Comparison of ENCODE assay signal across 8 cellular contexts in the genomic region with DNA sequence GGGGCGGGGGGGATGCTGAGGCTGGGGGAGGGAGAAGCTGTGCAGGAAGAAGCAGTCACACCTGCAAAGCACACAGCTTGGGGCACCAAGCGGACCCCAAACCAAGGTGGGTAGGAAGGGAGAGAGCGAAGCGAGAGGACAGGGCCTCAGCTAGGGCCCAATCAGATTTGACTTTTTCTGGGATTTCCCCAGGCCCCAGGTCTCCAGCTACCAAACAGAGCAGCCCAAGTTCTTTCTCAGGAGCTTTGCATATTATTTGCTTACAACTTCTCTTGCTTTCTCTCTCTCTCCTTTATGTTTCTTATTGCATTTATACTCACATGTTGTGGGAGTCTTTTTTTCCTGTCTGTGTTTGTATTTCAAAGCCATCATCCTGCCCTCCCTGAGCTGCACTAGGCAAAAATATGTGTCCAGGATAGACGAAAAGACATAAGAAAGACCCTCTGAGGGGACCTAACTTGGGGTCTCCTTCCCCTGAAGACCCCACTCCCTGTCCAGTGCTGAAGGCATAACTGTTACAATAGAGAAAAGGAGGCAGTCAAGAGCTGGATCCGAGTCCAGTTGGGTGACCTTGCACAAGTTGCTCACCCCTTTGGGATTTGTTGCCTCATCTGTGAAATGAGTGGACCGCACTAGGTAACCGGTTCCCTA. TPM values are rescaled to one million over a fixed set of nuclear protein-coding genes. Genes with fewer than 3 reads are reported as not detected.
DNase-seq lines count a peak whose midpoint lies in the region; ATAC-seq and TF ChIP-seq lines count a peak whose summit lies in the region.
"Had no signal": no experiment of that assay in that cellular context is flagged by ENCODE, and none has a peak within 500 bp of the region (broad histone marks: within the 10 kb centered on the region; RNA-seq: fewer than 3 reads in every experiment).

No MANE protein-coding gene starts in this region.

- DNase-seq in naive thymus-derived CD4-positive, alpha-beta T cell = no peak
- DNase-seq in HEK293T (ENCODE audit: extremely low spot score) (no peak), NCI-H128 (lab: John Stamatoyannopoulos, UW; ENCODE audit: unreplicated experiment) (no peak)

- H3K4me2 ChIP-seq in OCI-LY3 (ENCODE audit: low read length) = peak overlapping the region; percentile 97
- H3K4me2 ChIP-seq: hepatocyte had no signal

- H4K20me1 ChIP-seq in OCI-LY3 (ENCODE audit: insufficient read depth, low read length) = no peaks in the 10 kb centered on the region

- H3K36me3 Mint-ChIP-seq in naive thymus-derived CD4-positive, alpha-beta T cell = no peaks in the 10 kb centered on the region

- CTCF ChIA-PET in naive thymus-derived CD4-positive, alpha-beta T cell (lab: Charles Lee) = interaction anchor here (0.6 to 2.2 kb wide), 4 partner anchors 39 to 210 kb away, joined by 3 to 10 read pairs (median 6); no protein-coding TSS in a partner anchor
- CTCF ChIA-PET in HEK293T (lab: Yijun Ruan, JAX) = interaction anchor here (0.5 to 3.1 kb wide), 9 partner anchors 10 to 193 kb away, joined by 3 to 33 read pairs (median 4); no protein-coding TSS in a partner anchor

- peaks cover 69% of the 10 kb centered on the region for H3K4me1 ChIP-seq in OCI-LY3 (ENCODE audit: low read length)
- H3K4me1 ChIP-seq in naive thymus-derived CD4-positive, alpha-beta T cell (ENCODE audit: control insufficient read depth in 2 of 2, insufficient read depth in 2 of 2, low read length in 2 of 2) = peaks cover 43 to 47% of the 10 kb centered on the region in 2 donors

- H3K4me3 ChIP-seq in OCI-LY3 (ENCODE audit: low read length) = peak overlapping the region; percentile 69
- H3K4me3 ChIP-seq in naive thymus-derived CD4-positive, alpha-beta T cell (ENCODE audit: low read length) = no peak overlapping the region
- H3K4me3 ChIP-seq: hepatocyte had no signal

- TF ChIP-seq CTCF in OCI-LY3 (IDR thresholded peaks at IDR 0.05; ENCODE audit: low read depth, low read length) = no peak

- H3K27ac ChIP-seq in OCI-LY3 (ENCODE audit: low read length) = peak overlapping the region; percentile 98
- H3K27ac ChIP-seq in naive thymus-derived CD4-positive, alpha-beta T cell (ENCODE audit: low read depth, low read length) = no peak overlapping the region
- H3K27ac ChIP-seq: hepatocyte had no signal

- ATAC-seq in GM18868 (IDR thresholded peaks at IDR 0.05; ENCODE audit: unreplicated experiment) (peak; percentile 34), GM21786 (IDR thresholded peaks at IDR 0.05; ENCODE audit: unreplicated experiment) (peak; percentile 29), HG02970 (IDR thresholded peaks at IDR 0.05; ENCODE audit: low FRiP score, unreplicated experiment) (no peak)
- no peak for ATAC-seq in naive thymus-derived CD4-positive, alpha-beta T cell

- no peaks in the 10 kb centered on the region for H3K36me3 ChIP-seq in OCI-LY3 (replicated peaks; ENCODE audit: low read depth, low read length)
- H3K36me3 ChIP-seq in naive thymus-derived CD4-positive, alpha-beta T cell (ENCODE audit: control insufficient read depth in 2 of 3, insufficient read depth in 3 of 3, low read length in 3 of 3) = no peaks in the 10 kb centered on the region

- intact Hi-C loops in naive thymus-derived CD4-positive, alpha-beta T cell (cut with micrococcal nuclease) = loop anchor here in 1 of 2 donors (2.0 to 5.0 kb wide), 2 partner anchors 57 to 219 kb away; no protein-coding TSS in a partner anchor

- peaks cover 34 to 55% (median 50%) of the 10 kb centered on the region in 7 donors for H3K4me1 Mint-ChIP-seq in naive thymus-derived CD4-positive, alpha-beta T cell

- peaks cover 2% of the 10 kb centered on the region; the same call in 1 of the 2 replicates for H3K9me3 ChIP-seq in OCI-LY3 (ENCODE audit: insufficient read depth, low read length)
- no peaks in the 10 kb centered on the region for H3K9me3 ChIP-seq in naive thymus-derived CD4-positive, alpha-beta T cell (ENCODE audit: control insufficient read depth in 2 of 3, low read length in 3 of 3)

- no peaks in the 10 kb centered on the region for H3K79me2 ChIP-seq in OCI-LY3 (ENCODE audit: low read length)
- H3K79me2 ChIP-seq: hepatocyte had no signal

- H3K9ac ChIP-seq in OCI-LY3 (ENCODE audit: low read length) = peak overlapping the region; percentile 90

- no peaks in the 10 kb centered on the region for H3K27me3 Mint-ChIP-seq in naive thymus-derived CD4-positive, alpha-beta T cell

- peak overlapping the region in 4 of 10 donors; percentile 81 to 95 (median 88) for H3K4me3 Mint-ChIP-seq in naive thymus-derived CD4-positive, alpha-beta T cell

- H3K9me3 Mint-ChIP-seq in naive thymus-derived CD4-positive, alpha-beta T cell = peaks cover 0 to 2% (median 0%) of the 10 kb centered on the region in 11 donors

- H3K27ac Mint-ChIP-seq in naive thymus-derived CD4-positive, alpha-beta T cell = peak overlapping the region; percentile 0 to 98 (median 88)

- no peak overlapping the region for H2AFZ ChIP-seq in OCI-LY3 (ENCODE audit: low read depth, low read length)
- H2AFZ ChIP-seq: hepatocyte had no signal

- POLR2A ChIA-PET in naive thymus-derived CD4-positive, alpha-beta T cell (lab: Charles Lee) = interaction anchor here (0.6 to 1.1 kb wide), 4 partner anchors 50 to 1540 kb away, joined by 3 to 4 read pairs (median 3); partner anchors contain the start of genes DUSP5 and SMNDC1
- POLR2A ChIA-PET in HEK293T (lab: Yijun Ruan, JAX) = no interaction called here

- H3K27me3 ChIP-seq in OCI-LY3 (ENCODE audit: low read depth, low read length) = no peaks in the 10 kb centered on the region
- H3K27me3 ChIP-seq in naive thymus-derived CD4-positive, alpha-beta T cell (ENCODE audit: control insufficient read depth in 2 of 2, insufficient read depth in 2 of 2, low read length in 2 of 2) = no peaks in the 10 kb centered on the region
- H3K27me3 ChIP-seq: hepatocyte had no signal

TF ChIP-seq in HEK293T, 16 proteins besides CTCF, POLR2A, EP300 and RAD21:
- no peak for TF ChIP-seq FOXM1 (IDR thresholded peaks at IDR 0.05; ENCODE audit: borderline replicate concordance)
- no peak for TF ChIP-seq CTBP1 (IDR thresholded peaks at IDR 0.05; ENCODE audit: borderline replicate concordance)
- no peak for TF ChIP-seq SUZ12 (IDR thresholded peaks at IDR 0.05)
- no peak for TF ChIP-seq SP1 (IDR thresholded peaks at IDR 0.05)
- TF ChIP-seq FOXK2 (IDR thresholded peaks at IDR 0.05) = no peak
- no peak for TF ChIP-seq NFRKB (IDR thresholded peaks at IDR 0.05)
- no peak for TF ChIP-seq PKNOX1 (IDR thresholded peaks at IDR 0.05)
- no peak for TF ChIP-seq L3MBTL2 (conservative IDR thresholded peaks at IDR 0.05)
- no peak for TF ChIP-seq ARNT (IDR thresholded peaks at IDR 0.05)
- TF ChIP-seq BHLHE40 (IDR thresholded peaks at IDR 0.05; ENCODE audit: borderline replicate concordance) = no peak
- TF ChIP-seq HDGF (IDR thresholded peaks at IDR 0.05; ENCODE audit: borderline replicate concordance) = no peak
- no peak for TF ChIP-seq ELF4 (IDR thresholded peaks at IDR 0.05)
- TF ChIP-seq TARDBP (IDR thresholded peaks at IDR 0.05) = no peak
- TF ChIP-seq LEF1 (IDR thresholded peaks at IDR 0.05; ENCODE audit: borderline replicate concordance) = no peak
- no peak for TF ChIP-seq FOXA1 (IDR thresholded peaks at IDR 0.05)
- TF ChIP-seq ZNF384 (IDR thresholded peaks at IDR 0.05) = no peak

RNA-seq across cellular contexts. Expression of gene SMNDC1, which starts 50.6 kb away (rescaled TPM):
- total RNA-seq in naive thymus-derived CD4-positive, alpha-beta T cell = 10 to 100 TPM; 34.4 to 43.1 (median 40.1) TPM
- 10 to 100 TPM; 16.1 to 20.1 TPM for polyA plus RNA-seq in naive thymus-derived CD4-positive, alpha-beta T cell

Comparison
In these comparisons a context has a peak if more than half of its experiments do, and no peak if none do; other contexts are left out.
1. ATAC-seq: peak in GM18868 (single experiment) and GM21786 (single experiment); none in naive thymus-derived CD4-positive, alpha-beta T cell (single experiment) and HG02970 (single experiment).